In genomic region chr19:2478756-2479555, GRCh38 we compare ENCODE assay signal across 8 cellular contexts.
DNase-seq lines count a peak whose midpoint lies in the region; ATAC-seq and TF ChIP-seq lines count a peak whose summit lies in the region.

No MANE protein-coding gene starts in this region.

- peak overlapping the region; percentile 98 for H3K27ac Mint-ChIP-seq in central memory CD8-positive, alpha-beta T cell (ENCODE audit: low read depth)

- H3K36me3 Mint-ChIP-seq in central memory CD8-positive, alpha-beta T cell (ENCODE audit: insufficient read depth), result peaks cover 38% of the 10 kb centered on the region

- DNase-seq in DMS53 (lab: John Stamatoyannopoulos, UW) (peak; percentile 62), DMS53 treated with DMSO at 0.1 percent for 48 hours (lab: John Stamatoyannopoulos, UW; ENCODE audit: unreplicated experiment) (no peak), kidney tubule cell (ENCODE audit: low spot score) (peak; percentile 81), OCI-M2 (lab: John Stamatoyannopoulos, UW; ENCODE audit: unreplicated experiment) (no peak)
- DNase-seq in central memory CD8-positive, alpha-beta T cell (ENCODE audit: low spot score in 2 of 2), result peak; percentile 47 to 57
- DNase-seq in stimulated activated CD4-positive, alpha-beta T cell treated with anti-CD3 and anti-CD28 coated beads, Interleukin-4, amount 100 ng/mL, for 4 hours, result peak; percentile 58 to 79

- H3K4me3 Mint-ChIP-seq in central memory CD8-positive, alpha-beta T cell, result peak overlapping the region; percentile 99

- H3K9me3 Mint-ChIP-seq in central memory CD8-positive, alpha-beta T cell, result peaks cover 4% of the 10 kb centered on the region

- peaks cover 33% of the 10 kb centered on the region for H3K4me1 Mint-ChIP-seq in central memory CD8-positive, alpha-beta T cell

- TF ChIP-seq CTCF in VCaP (conservative IDR thresholded peaks at IDR 0.05), result no peak

- ATAC-seq in central memory CD8-positive, alpha-beta T cell (replicated peaks; ENCODE audit: extremely low read depth, poor library complexity, severe bottlenecking), result peak; percentile 25
- ATAC-seq in HG03095 (IDR thresholded peaks at IDR 0.05; ENCODE audit: unreplicated experiment), result no peak

- H3K27ac ChIP-seq in VCaP, result peak overlapping the region; percentile 82

- H3K27me3 Mint-ChIP-seq in central memory CD8-positive, alpha-beta T cell, result no peaks in the 10 kb centered on the region

Comparison
In these comparisons a context has a peak if more than half of its experiments do, and no peak if none do; other contexts are left out.
1. DNase-seq: peak in DMS53 (single experiment), central memory CD8-positive, alpha-beta T cell (2 of 2), kidney tubule cell (single experiment) and stimulated activated CD4-positive, alpha-beta T cell treated with anti-CD3 and anti-CD28 coated beads, Interleukin-4, amount 100 ng/mL, for 4 hours (2 of 2); none in DMS53 treated with DMSO at 0.1 percent for 48 hours (single experiment) and OCI-M2 (single experiment).